15 cellular contexts compared by ENCODE assay signal in genomic region chr17:57215317-57215716, GRCh38. TPM values are rescaled to one million over a fixed set of nuclear protein-coding genes. Genes with fewer than 3 reads are reported as not detected.
DNase-seq lines count a peak whose midpoint lies in the region; ATAC-seq, FAIRE-seq and TF ChIP-seq lines count a peak whose summit lies in the region.
"Had no signal": no experiment of that assay in that cellular context is flagged by ENCODE, and none has a peak within 500 bp of the region (broad histone marks: within the 10 kb centered on the region; RNA-seq: fewer than 3 reads in every experiment).

No MANE protein-coding gene starts in this region.

- no peak for FAIRE-seq in bronchial epithelial cell (lab: Jason Lieb, UNC)

- no peaks in the 10 kb centered on the region for H3K36me3 ChIP-seq in bronchial epithelial cell (ENCODE audit: control insufficient read depth, insufficient read depth, low read length)
- H3K36me3 ChIP-seq: brain microvascular endothelial cell had no signal

- DNase-seq in A172 (ENCODE audit: low spot score) (peak; percentile 43), LHCN-M2 (ENCODE audit: low read depth) (peak; percentile 95), bronchial epithelial cell (ENCODE audit: low read depth) (peak; percentile 32), islet precursor cell (peak; percentile 41), caudate nucleus (lab: John Stamatoyannopoulos, UW) (no peak), NCI-H2029 treated with DMSO at 0.1 percent for 48 hours (lab: John Stamatoyannopoulos, UW) (no peak)
- DNase-seq: activated CD8-positive, alpha-beta T cell treated with anti-CD3 and anti-CD28 coated beads for 36 hours; activated effector memory CD4-positive, alpha-beta T cell treated with anti-CD3 and anti-CD28 coated beads, Interleukin-2, amount 50 U/mL, for 16 hours; brain microvascular endothelial cell; endodermal cell; NCI-H1694 treated with DMSO at 0.1 percent for 48 hours; NCI-H526 treated with DMSO at 0.1 percent for 48 hours; nucleus accumbens had no signal

- no peak overlapping the region for H3K4me3 ChIP-seq in bronchial epithelial cell (ENCODE audit: low read depth, low read length)

- TF ChIP-seq CTCF in bronchial epithelial cell (IDR thresholded peaks at IDR 0.05; ENCODE audit: insufficient read depth, low read length, severe bottlenecking), result no peak

- ATAC-seq in GM18861 (IDR thresholded peaks at IDR 0.05; ENCODE audit: unreplicated experiment) (no peak), HG02678 (IDR thresholded peaks at IDR 0.05; ENCODE audit: unreplicated experiment) (no peak)
- ATAC-seq: activated CD8-positive, alpha-beta T cell treated with anti-CD3 and anti-CD28 coated beads for 36 hours had no signal

- no peaks in the 10 kb centered on the region for H3K27me3 ChIP-seq in bronchial epithelial cell (ENCODE audit: control insufficient read depth, insufficient read depth, low read length)
- H3K27me3 ChIP-seq: brain microvascular endothelial cell had no signal

- no peak overlapping the region for H3K27ac ChIP-seq in caudate nucleus (ENCODE audit: low read depth, low read length)
- H3K27ac ChIP-seq: brain microvascular endothelial cell had no signal

RNA-seq across cellular contexts. Expression of gene MSI2, which starts 41.0 kb away (rescaled TPM):
- 39.4 and 47.9 TPM in 2 replicates for total RNA-seq in A172 (2014; rRNA removed; shearing (Covaris generic))
- total RNA-seq in LHCN-M2 (2014; rRNA removed) (120 and 126 TPM in 2 replicates), bronchial epithelial cell (21.1 and 21.3 TPM in 2 replicates)
- 39.5 TPM for polyA plus RNA-seq in LHCN-M2 (2012)

Comparison
In these comparisons a context has a peak if more than half of its experiments do, and no peak if none do; other contexts are left out.
1. DNase-seq: peak in A172 (single experiment), LHCN-M2 (single experiment), bronchial epithelial cell (single experiment) and islet precursor cell (single experiment); none in caudate nucleus (0 of 61) and NCI-H2029 treated with DMSO at 0.1 percent for 48 hours (single experiment).